Comparison of ENCODE assay signal across 8 cellular contexts in the genomic region with DNA sequence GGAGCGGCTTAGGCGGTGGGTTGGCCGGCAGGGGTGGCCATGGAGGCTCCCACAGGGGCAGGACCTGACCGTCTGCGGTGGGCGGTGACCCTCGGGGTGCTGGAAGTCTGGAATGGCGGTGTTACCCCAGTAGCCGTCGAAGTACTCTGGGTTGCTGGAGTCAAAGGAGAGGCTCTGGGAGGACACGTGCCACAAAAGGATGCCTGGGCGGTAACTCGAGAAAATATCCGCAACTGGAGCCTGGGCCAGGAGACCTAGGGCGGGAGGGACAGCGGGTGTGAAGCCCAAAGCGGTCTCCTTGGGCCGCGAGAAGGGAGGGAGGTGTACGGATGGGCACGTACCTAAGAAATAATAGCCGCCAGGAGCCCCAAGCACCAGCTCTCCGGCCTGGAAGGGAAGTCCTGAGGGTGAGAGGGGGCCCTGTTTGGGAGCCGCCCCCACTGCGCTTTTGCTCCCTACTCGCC. TPM values are rescaled to one million over a fixed set of nuclear protein-coding genes. Genes with fewer than 3 reads are reported as not detected.
DNase-seq lines count a peak whose midpoint lies in the region; ATAC-seq and TF ChIP-seq lines count a peak whose summit lies in the region.

No MANE protein-coding gene starts in this region.

- H3K36me3 Mint-ChIP-seq in Caco-2 (ENCODE audit: insufficient read depth, unreplicated experiment) = no peaks in the 10 kb centered on the region

- CTCF ChIA-PET in Caco-2 (lab: Charles Lee) = interaction anchor here (0.7 to 1.7 kb wide), 9 partner anchors 9 to 203 kb away, joined by 3 to 12 read pairs (median 7); a partner anchor contains a TSS

- H3F3A ChIP-seq in OCI-LY1 (ENCODE audit: insufficient read depth, low read length) = no peaks in the 10 kb centered on the region

- TF ChIP-seq CTCF in Caco-2 (IDR thresholded peaks at IDR 0.05; ENCODE audit: insufficient read depth in 1 of 2, low read depth in 1 of 2, low read length in 1 of 2, severe bottlenecking in 1 of 2, unreplicated experiment in 1 of 2) (no peak), OCI-LY1 (IDR thresholded peaks at IDR 0.05; ENCODE audit: low read length) (no peak), esophagus squamous epithelium (IDR thresholded peaks at IDR 0.05) (no peak), osteoblast (IDR thresholded peaks at IDR 0.05; ENCODE audit: extremely low read depth, low read depth, low read length) (no peak)

- no TSS peak for BruUV-seq in Caco-2 (replicated peaks; lab: Mats Ljungman, UMichigan)

- H3K4me1 ChIP-seq in Caco-2 = no peaks in the 10 kb centered on the region
- peaks cover 8% of the 10 kb centered on the region for H3K4me1 ChIP-seq in OCI-LY1 (ENCODE audit: insufficient read depth, low read length, severe bottlenecking)
- H3K4me1 ChIP-seq in esophagus squamous epithelium = peaks cover 7 to 20% (median 15%) of the 10 kb centered on the region in 3 donors
- H3K4me1 ChIP-seq in osteoblast (ENCODE audit: insufficient read depth, low read length) = peaks cover 6% of the 10 kb centered on the region

- peak overlapping the region; percentile 59 for H3K27ac Mint-ChIP-seq in Caco-2 (ENCODE audit: unreplicated experiment)

- ATAC-seq in HG03469 (IDR thresholded peaks at IDR 0.05; ENCODE audit: unreplicated experiment) = no peak

- no peaks in the 10 kb centered on the region for H3K4me1 Mint-ChIP-seq in Caco-2 (ENCODE audit: low read depth, unreplicated experiment)

- peak overlapping the region; percentile 73 for H3K4me3 Mint-ChIP-seq in Caco-2 (ENCODE audit: unreplicated experiment)

- H2AFZ ChIP-seq in OCI-LY1 (ENCODE audit: low read length) (no peak overlapping the region), osteoblast (ENCODE audit: low read length) (peak overlapping the region; percentile 26)

- H3K27ac ChIP-seq in OCI-LY1 (ENCODE audit: low read depth, low read length, poor library complexity, severe bottlenecking) = no peak overlapping the region
- H3K27ac ChIP-seq in esophagus squamous epithelium = peak overlapping the region in 2 of 4 donors; percentile 2 to 28
- no peak overlapping the region for H3K27ac ChIP-seq in osteoblast (ENCODE audit: low read depth, low read length)

- 13 to 25% methylated on average over 17 to 19 of the region's 26 CpGs for WGBS in esophagus squamous epithelium, 2 donors

- POLR2A ChIA-PET in Caco-2 (lab: Charles Lee) = interaction anchor here (0.8 kb wide), 1 partner anchor 305 kb away, joined by 3 read pairs; a partner anchor contains a TSS

- H4K20me1 ChIP-seq in OCI-LY1 (ENCODE audit: insufficient read depth, low read length) (no peaks in the 10 kb centered on the region), osteoblast (ENCODE audit: insufficient read depth, low read length) (no peaks in the 10 kb centered on the region)

- intact Hi-C loops in Caco-2 (cut with micrococcal nuclease; ENCODE audit: unreplicated experiment) = no loop called here
- intact Hi-C loops in esophagus squamous epithelium (cut with DNase I) = no loop called here

- no peaks in the 10 kb centered on the region for H3K27me3 ChIP-seq in Caco-2 (replicated peaks; ENCODE audit: control insufficient read depth, insufficient read depth, low read length)
- H3K27me3 ChIP-seq in OCI-LY1 (ENCODE audit: insufficient read depth, low read length) = no peaks in the 10 kb centered on the region
- peaks cover 0 to 23% (median 0%) of the 10 kb centered on the region in 4 donors for H3K27me3 ChIP-seq in esophagus squamous epithelium
- peaks cover 35% of the 10 kb centered on the region for H3K27me3 ChIP-seq in osteoblast (ENCODE audit: insufficient read depth, low read length)

- H3K4me2 ChIP-seq in OCI-LY1 (ENCODE audit: low read length) = peak overlapping the region; percentile 67
- H3K4me2 ChIP-seq in osteoblast (ENCODE audit: insufficient read depth, low read length) = peak overlapping the region; percentile 83

- H3K9me3 ChIP-seq in Caco-2 (no peaks in the 10 kb centered on the region), OCI-LY1 (ENCODE audit: low read length) (no peaks in the 10 kb centered on the region), esophagus squamous epithelium (no peaks in the 10 kb centered on the region), osteoblast (ENCODE audit: low read depth, low read length) (no peaks in the 10 kb centered on the region)

- DNase-seq in Caco-2 (no peak), esophagus squamous epithelium (lab: John Stamatoyannopoulos, UW) (no peak), osteoblast (ENCODE audit: insufficient read length, low spot score, missing footprints) (peak; percentile 79), Ammon's horn (ENCODE audit: low spot score) (no peak), NOMO-1 treated with dmso at 0.1 percent for 144 hours (lab: John Stamatoyannopoulos, UW; ENCODE audit: unreplicated experiment) (no peak)
- DNase-seq in activated CD4-positive, alpha-beta T cell treated with anti-CD3 and anti-CD28 coated beads, Interleukin-2, amount 50 U/mL, for 48 hours = no peak

- no peaks in the 10 kb centered on the region for H3K36me3 ChIP-seq in Caco-2 (ENCODE audit: control insufficient read depth, insufficient read depth, low read length)
- no peaks in the 10 kb centered on the region for H3K36me3 ChIP-seq in OCI-LY1 (ENCODE audit: insufficient read depth, low read length)
- no peaks in the 10 kb centered on the region for H3K36me3 ChIP-seq in esophagus squamous epithelium
- no peaks in the 10 kb centered on the region for H3K36me3 ChIP-seq in osteoblast (ENCODE audit: insufficient read depth, low read length)

- no peak for TF ChIP-seq POLR2A in esophagus squamous epithelium (IDR thresholded peaks at IDR 0.05)

- peak overlapping the region; percentile 58 for H3K4me3 ChIP-seq in Caco-2 (ENCODE audit: low read depth, low read length)
- peak overlapping the region; percentile 53 for H3K4me3 ChIP-seq in OCI-LY1 (ENCODE audit: low read depth, low read length, poor library complexity, severe bottlenecking)
- peak overlapping the region; percentile 32 to 66 (median 60) for H3K4me3 ChIP-seq in esophagus squamous epithelium
- peak overlapping the region; percentile 69 for H3K4me3 ChIP-seq in osteoblast (ENCODE audit: insufficient read depth, low read length)

- no peaks in the 10 kb centered on the region for H3K9me2 ChIP-seq in OCI-LY1 (ENCODE audit: low read depth, low read length)

- peaks cover 5% of the 10 kb centered on the region for H3K27me3 Mint-ChIP-seq in Caco-2 (ENCODE audit: insufficient read depth, unreplicated experiment)

- H3K9ac ChIP-seq in OCI-LY1 (ENCODE audit: low read length) = no peak overlapping the region

- no peaks in the 10 kb centered on the region for H3K79me2 ChIP-seq in OCI-LY1 (ENCODE audit: insufficient read depth, low read length)
- no peaks in the 10 kb centered on the region for H3K79me2 ChIP-seq in osteoblast (ENCODE audit: insufficient read depth, low read length)

- no peaks in the 10 kb centered on the region for H3K9me3 Mint-ChIP-seq in Caco-2 (ENCODE audit: unreplicated experiment)

RNA-seq across cellular contexts. Expression of a gene that starts 4.6 kb away (rescaled TPM):
- total RNA-seq in Caco-2 (2022) (5.9 and 6.9 TPM in 2 replicates), esophagus squamous epithelium (under 1 TPM in 3 of 4 donors, not detected in 1; 0.26 to 0.76 (median 0.70) TPM), osteoblast (0.59 TPM in 1 of 2 replicates, not detected in the other)

RNA-seq across cellular contexts. Expression of a gene that starts 21.2 kb away (rescaled TPM):
- total RNA-seq in Caco-2 (2022) = 3.0 and 3.6 TPM in 2 replicates
- 10 to 100 TPM in 1 of 4 donors, 1 to 10 TPM in 2, under 1 TPM in 1; 0.35 to 17.4 (median 3.2) TPM for total RNA-seq in esophagus squamous epithelium
- total RNA-seq in osteoblast = 3.5 and 4.3 TPM in 2 replicates

RNA-seq across cellular contexts. Expression of a gene that starts 39.8 kb away (rescaled TPM):
- total RNA-seq in Caco-2 (2022) (167 and 176 TPM in 2 replicates), esophagus squamous epithelium (1,000 to 10,000 TPM in 1 of 4 donors, 100 to 1,000 TPM in 3; 428 to 1,204 (median 642) TPM), osteoblast (382 and 390 TPM in 2 replicates)
